ENCODE assay signal across 1 cellular context in genomic region chr6:107670792-107671199, GRCh38.
A peak's percentile ranks its signal among the peaks of the same experiment; 100 is the strongest.
TF ChIP-seq lines count a peak whose summit lies in the region.

No MANE protein-coding gene starts in this region.

TF ChIP-seq in GM12878, 131 proteins besides CTCF, POLR2A, EP300 and RAD21 (continued from another document and continues in another):
- TF ChIP-seq CUX1 (IDR thresholded peaks at IDR 0.05; ENCODE audit: insufficient replicate concordance, low read depth, low read length), result no peak
- no peak for TF ChIP-seq MYB (IDR thresholded peaks at IDR 0.05; ENCODE audit: borderline replicate concordance, low read depth, low read length)
- TF ChIP-seq CHD2 (IDR thresholded peaks at IDR 0.05; ENCODE audit: borderline replicate concordance, low read depth, low read length), result peak; percentile 49; the same call in 1 of the 2 replicates
- TF ChIP-seq MTA2 (IDR thresholded peaks at IDR 0.05; ENCODE audit: low read depth), result peak; percentile 46; the same call in 1 of the 2 replicates
- TF ChIP-seq POLR2AphosphoS5 (IDR thresholded peaks at IDR 0.05; ENCODE audit: low read length), result no peak
- TF ChIP-seq YBX1 (IDR thresholded peaks at IDR 0.05), result no peak
- TF ChIP-seq EGR1 (IDR thresholded peaks at IDR 0.05; ENCODE audit: borderline replicate concordance in 1 of 2, low read depth in 2 of 2, low read length in 2 of 2), result 0 out of 3 replicates have a peak, but pooled peaks of 1 of the 2 experiments have one; percentile 22
- TF ChIP-seq BCL11A (IDR thresholded peaks at IDR 0.05; ENCODE audit: low read depth, low read length), result peak; percentile 74
- TF ChIP-seq NFIC (IDR thresholded peaks at IDR 0.05; ENCODE audit: low read depth, low read length), result peak; percentile 79
- peak; percentile 92 for TF ChIP-seq RUNX3 (IDR thresholded peaks at IDR 0.05; ENCODE audit: low read length)
- no peak for TF ChIP-seq NKRF (conservative IDR thresholded peaks at IDR 0.05)
- no peak for TF ChIP-seq ZNF622 (IDR thresholded peaks at IDR 0.05)
- no peak for TF ChIP-seq ZBTB40 (IDR thresholded peaks at IDR 0.05; ENCODE audit: borderline replicate concordance)
- TF ChIP-seq ATF2 (IDR thresholded peaks at IDR 0.05; ENCODE audit: low read length), result no peak
- 0 out of 4 replicates have a peak, but pooled peaks of 1 of the 2 experiments have one; percentile 10 for TF ChIP-seq BHLHE40 (IDR thresholded peaks at IDR 0.05; ENCODE audit: borderline replicate concordance in 1 of 2, low read depth in 2 of 2, low read length in 1 of 2)
- TF ChIP-seq ZNF274 (IDR thresholded peaks at IDR 0.05; ENCODE audit: insufficient read depth, insufficient read length), result no peak
- peak; percentile 51 for TF ChIP-seq GATAD2B (conservative IDR thresholded peaks at IDR 0.05; ENCODE audit: low read depth)
- TF ChIP-seq POU2F2 (IDR thresholded peaks at IDR 0.05; ENCODE audit: borderline replicate concordance, low read depth, low read length), result no peak
- no peak for TF ChIP-seq CEBPZ (IDR thresholded peaks at IDR 0.05; ENCODE audit: low read depth, low read length)
- no peak for TF ChIP-seq NFYA (IDR thresholded peaks at IDR 0.05; ENCODE audit: borderline replicate concordance, low read depth, low read length)
- no peak for TF ChIP-seq ZBTB4 (CRISPR knock-in tag; IDR thresholded peaks at IDR 0.05)
- TF ChIP-seq ZZZ3 (IDR thresholded peaks at IDR 0.05; ENCODE audit: control insufficient read depth, insufficient read length, low read depth), result no peak
- TF ChIP-seq ZBTB11 (CRISPR knock-in tag; IDR thresholded peaks at IDR 0.05), result no peak
- no peak for TF ChIP-seq CBX3 (IDR thresholded peaks at IDR 0.05; ENCODE audit: borderline replicate concordance, low read depth)
- no peak for TF ChIP-seq HSF1 (IDR thresholded peaks at IDR 0.05; ENCODE audit: low read depth, low read length)
- peak; percentile 55; the same call in 1 of the 2 replicates for TF ChIP-seq FOXM1 (IDR thresholded peaks at IDR 0.05; ENCODE audit: low read depth, low read length)
- no peak for TF ChIP-seq HDAC6 (IDR thresholded peaks at IDR 0.05; ENCODE audit: unreplicated experiment)
